ENCODE assay signal across 10 cellular contexts in genomic region chr4:133146192-133146573, GRCh38. TPM values are rescaled to one million over a fixed set of nuclear protein-coding genes. Genes with fewer than 3 reads are reported as not detected.
A peak's percentile ranks its signal among the peaks of the same experiment; 100 is the strongest.
DNase-seq lines count a peak whose midpoint lies in the region; ATAC-seq, FAIRE-seq and TF ChIP-seq lines count a peak whose summit lies in the region.
"Had no signal": no experiment of that assay in that cellular context is flagged by ENCODE, and none has a peak within 500 bp of the region (broad histone marks: within the 10 kb centered on the region; RNA-seq: fewer than 3 reads in every experiment).

No MANE protein-coding gene starts in this region.

- POLR2A ChIA-PET in Panc1 (lab: Charles Lee): no interaction called here

- H3K4me1 ChIP-seq in HAP-1 (peaks cover 16% of the 10 kb centered on the region), Panc1 (ENCODE audit: control insufficient read depth, insufficient read depth, low read length) (0 out of 2 replicates have a peak, but pooled peaks cover 2% of the 10 kb centered on the region), gastrocnemius medialis (peaks cover 20 to 37% of the 10 kb centered on the region in 2 donors), adrenal gland (replicated peaks in 1 of 2) (peaks cover 0 to 20% of the 10 kb centered on the region in 2 donors)

- H3K27me3 ChIP-seq in HAP-1 (ENCODE audit: low read depth): no peaks in the 10 kb centered on the region
- no peaks in the 10 kb centered on the region for H3K27me3 ChIP-seq in Panc1 (ENCODE audit: control insufficient read depth, insufficient read depth, low read length)
- H3K27me3 ChIP-seq in gastrocnemius medialis: peaks cover 62 to 66% (median 64%) of the 10 kb centered on the region in 3 donors
- peaks cover 27% of the 10 kb centered on the region for H3K27me3 ChIP-seq in adrenal gland

- H3K9me3 ChIP-seq in HAP-1 (peaks cover 3% of the 10 kb centered on the region; the same call in 1 of the 2 replicates), Panc1 (ENCODE audit: control insufficient read depth, insufficient read depth, low read depth, low read length) (no peaks in the 10 kb centered on the region), gastrocnemius medialis (no peaks in the 10 kb centered on the region), adrenal gland (replicated peaks in 1 of 3) (no peaks in the 10 kb centered on the region)
- H3K9me3 ChIP-seq: MG63 had no signal

- H3K36me3 ChIP-seq in HAP-1 (replicated peaks) (no peaks in the 10 kb centered on the region), Panc1 (ENCODE audit: control insufficient read depth, insufficient read depth, low read length) (no peaks in the 10 kb centered on the region), gastrocnemius medialis (no peaks in the 10 kb centered on the region), adrenal gland (replicated peaks in 1 of 2) (no peaks in the 10 kb centered on the region)
- H3K36me3 ChIP-seq: MG63 had no signal

- intact Hi-C loops in Panc1 (cut with micrococcal nuclease; ENCODE audit: unreplicated experiment): no loop called here
- intact Hi-C loops in gastrocnemius medialis (cut with DNase I; ENCODE audit: low total_unique reads): no loop called here
- intact Hi-C loops in adrenal gland (cut with DNase I): no loop called here

- TF ChIP-seq POLR2A in gastrocnemius medialis (IDR thresholded peaks at IDR 0.05) (no peak), adrenal gland (IDR thresholded peaks at IDR 0.05) (no peak)

- in situ Hi-C loops in HAP-1 (cut with MboI; ENCODE audit: low sequenced_read_pairs): no loop called here
- in situ Hi-C loops in Panc1 (cut with HindIII; ENCODE audit: low pct_unique_long_range_greater_than_20kb, low sequenced_read_pairs): no loop called here
- in situ Hi-C loops in gastrocnemius medialis (cut with MboI; ENCODE audit: low sequenced_read_pairs in 4 of 4): no loop called here

- no peak for TF ChIP-seq CTCF in Panc1 (IDR thresholded peaks at IDR 0.05)
- no peak for TF ChIP-seq CTCF in foreskin fibroblast (IDR thresholded peaks at IDR 0.05; ENCODE audit: low read depth, low read length)
- no peak for TF ChIP-seq CTCF in gastrocnemius medialis (IDR thresholded peaks at IDR 0.05 in 4 of 5, conservative IDR thresholded peaks at IDR 0.05 in 1 of 5)
- TF ChIP-seq CTCF in adrenal gland (IDR thresholded peaks at IDR 0.05): no peak

- peak overlapping the region; percentile 42 for H3K4me3 ChIP-seq in HAP-1
- H3K4me3 ChIP-seq in Panc1 (ENCODE audit: low read depth in 2 of 2, low read length in 2 of 2): peak overlapping the region; percentile 40 to 54
- H3K4me3 ChIP-seq in foreskin fibroblast (ENCODE audit: low read depth in 1 of 2, low read length in 2 of 2): peak overlapping the region; percentile 54 to 61
- H3K4me3 ChIP-seq in gastrocnemius medialis: peak overlapping the region in 3 of 4 donors; percentile 35 to 48 (median 46)
- peak overlapping the region in 1 of 4 donors; percentile 31 for H3K4me3 ChIP-seq in adrenal gland
- H3K4me3 ChIP-seq: MG63 had no signal

- no TSS peak for BruUV-seq in Panc1 (replicated peaks; lab: Mats Ljungman, UMichigan)

- H3K27ac ChIP-seq in Panc1 (ENCODE audit: low read length) (0 out of 2 replicates have a peak overlapping the region, but pooled peaks have one; percentile 7), gastrocnemius medialis (no peak overlapping the region), adrenal gland (no peak overlapping the region)

- CTCF ChIA-PET in Panc1 (lab: Charles Lee): interaction anchor here (0.6 to 0.7 kb wide), 2 partner anchors 462 to 819 kb away, joined by 3 read pairs; no protein-coding TSS in a partner anchor

- no peak for DNase-seq in HAP-1 (ENCODE audit: low spot score in 2 of 2)
- no peak for DNase-seq in Panc1 (ENCODE audit: low read depth, low spot score)
- DNase-seq in foreskin fibroblast: no peak
- DNase-seq in gastrocnemius medialis: no peak
- no peak for DNase-seq in HTR-8/SVneo (ENCODE audit: insufficient read length, low spot score)
- DNase-seq in NCI-H2029 treated with DMSO at 0.1 percent for 48 hours (lab: John Stamatoyannopoulos, UW): no peak
- DNase-seq in adrenal gland: no peak
- DNase-seq: amniotic stem cell, MG63 had no signal

- WGBS in adrenal gland, 4 donors: 2 to 11% (median 4%) methylated on average over 6 of the region's 6 CpGs

- ATAC-seq in Panc1: no peak
- ATAC-seq in gastrocnemius medialis: no peak
- ATAC-seq in HG03039 (IDR thresholded peaks at IDR 0.05; ENCODE audit: unreplicated experiment): no peak

- FAIRE-seq in HTR-8/SVneo (lab: Jason Lieb, UNC): no peak

RNA-seq across cellular contexts. Expression of gene PCDH10, which starts 2.9 kb away (rescaled TPM):
- total RNA-seq in Panc1 (2021; ENCODE audit: unreplicated experiment) (not detected), gastrocnemius medialis (under 1 TPM in 1 of 4 donors, not detected in 3; 0.04 TPM), adrenal gland (10 to 100 TPM in 3 of 8 donors, 1 to 10 TPM in 5; 3.7 to 18.6 (median 9.1) TPM)
- not detected for polyA plus RNA-seq in Panc1 (2012; ENCODE audit: insufficient read length)
- polyA plus RNA-seq in adrenal gland: 1 to 10 TPM in 2 of 3 donors, under 1 TPM in 1; 0.84 to 3.2 (median 1.7) TPM
